Comparison of ENCODE assay signal across 1 cellular context in genomic region chr22:50198624-50199017, GRCh38.
A peak's percentile ranks its signal among the peaks of the same experiment; 100 is the strongest.
TF ChIP-seq lines count a peak whose summit lies in the region.

No MANE protein-coding gene starts in this region.

TF ChIP-seq in HepG2, 621 proteins besides CTCF, POLR2A, EP300 and RAD21:
- no peak for TF ChIP-seq ZNF547 (CRISPR knock-in tag; IDR thresholded peaks at IDR 0.05)
- peak; percentile 38 for TF ChIP-seq AGO2 (optimal IDR thresholded peaks at IDR 0.05; ENCODE audit: low read depth, low read length)
- no peak for TF ChIP-seq PPARG (CRISPR knock-in tag; conservative IDR thresholded peaks at IDR 0.05)
- TF ChIP-seq ZNF512B (CRISPR knock-in tag; IDR thresholded peaks at IDR 0.05; ENCODE audit: borderline replicate concordance), result no peak
- no peak for TF ChIP-seq ZNF749 (CRISPR knock-in tag; IDR thresholded peaks at IDR 0.05; ENCODE audit: borderline replicate concordance)
TF ChIP-seq in HepG2: peak in this region for 1.
